Comparison of ENCODE assay signal across 8 cellular contexts in the genomic region with DNA sequence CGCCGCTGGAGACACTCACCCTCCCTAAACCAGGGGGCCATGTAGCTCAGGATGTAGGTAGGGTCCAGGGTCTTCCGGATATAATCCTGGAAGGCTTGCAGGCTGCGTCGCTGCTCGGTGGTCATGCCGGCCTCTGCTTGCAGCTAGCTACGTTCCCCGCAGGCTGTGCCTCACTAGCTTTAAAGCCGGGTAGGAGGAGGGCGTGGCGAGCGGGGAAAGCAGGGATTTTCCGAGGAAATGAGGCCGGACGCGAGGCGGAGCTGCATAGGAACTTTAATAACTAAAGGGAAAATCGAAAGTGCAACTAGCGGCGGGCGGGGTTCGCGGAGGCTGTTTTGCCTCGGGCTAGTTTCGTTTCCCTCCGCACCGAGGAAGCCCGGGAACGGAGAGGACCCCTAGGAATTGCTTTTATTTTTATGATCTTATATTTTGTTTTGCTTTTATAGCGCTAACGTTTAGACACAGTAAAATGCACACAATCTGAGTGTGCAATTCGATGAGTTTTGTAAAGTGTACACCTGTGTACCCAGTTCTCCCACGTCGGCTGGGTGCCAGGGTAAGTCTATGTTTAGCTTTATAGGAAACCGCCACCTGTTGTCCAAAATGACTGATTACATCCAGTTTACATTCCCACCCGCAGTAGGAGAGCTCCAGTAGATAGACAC. TPM values are rescaled to one million over a fixed set of nuclear protein-coding genes. Genes with fewer than 3 reads are reported as not detected.
DNase-seq lines count a peak whose midpoint lies in the region; ATAC-seq and TF ChIP-seq lines count a peak whose summit lies in the region.

RIGI (minus strand) TSS at position 155 of the 665 bp plus-strand sequence; CDS start at position 125, 30 bp downstream.

- H3K4me1 ChIP-seq in ectodermal cell (ENCODE audit: control insufficient read depth, insufficient read depth, low read length) (no peaks in the 10 kb centered on the region), lung (ENCODE audit: control insufficient read depth in 2 of 2, insufficient read depth in 2 of 2, low read length in 2 of 2) (peaks cover 4 to 17% of the 10 kb centered on the region in 2 donors)

- no peaks in the 10 kb centered on the region for H3K27me3 ChIP-seq in ectodermal cell (ENCODE audit: control insufficient read depth, insufficient read depth, low read length, poor library complexity, severe bottlenecking)
- no peaks in the 10 kb centered on the region for H3K27me3 ChIP-seq in lung (ENCODE audit: control insufficient read depth, insufficient read depth)

- DNase-seq in NCI-H69 (lab: John Stamatoyannopoulos, UW) (peak; percentile 96), lung (ENCODE audit: low spot score) (peak; percentile 95)
- peak; percentile 89 for DNase-seq in activated CD4-positive, alpha-beta memory T cell treated with anti-CD3 and anti-CD28 coated beads for 36 hours
- DNase-seq in stimulated activated CD4-positive, alpha-beta T cell treated with anti-CD3 and anti-CD28 coated beads, TNF-alpha, amount 100 ng/mL, for 4 hours (ENCODE audit: low read depth in 3 of 3): peak; percentile 40 to 72 (median 71)

- H3K4me1 Mint-ChIP-seq in activated CD4-positive, alpha-beta memory T cell treated with anti-CD3 and anti-CD28 coated beads for 36 hours (ENCODE audit: low read depth): peaks cover 41% of the 10 kb centered on the region

- H3K36me3 Mint-ChIP-seq in activated CD4-positive, alpha-beta memory T cell treated with anti-CD3 and anti-CD28 coated beads for 36 hours: peaks cover 25% of the 10 kb centered on the region

- peaks cover 3% of the 10 kb centered on the region for H3K9me3 ChIP-seq in ectodermal cell (ENCODE audit: control insufficient read depth, low read length)
- no peaks in the 10 kb centered on the region for H3K9me3 ChIP-seq in lung (ENCODE audit: control insufficient read depth in 2 of 2, insufficient read depth in 1 of 2, low read length in 1 of 2)

- H3K4me3 Mint-ChIP-seq in activated CD4-positive, alpha-beta memory T cell treated with anti-CD3 and anti-CD28 coated beads for 36 hours: peak within 1 kb of the TSS; percentile 82

- H3K27ac ChIP-seq in C4-2B (peak within 1 kb of the TSS; percentile 63), ectodermal cell (ENCODE audit: insufficient read depth, low read depth, low read length, poor library complexity, severe bottlenecking) (no peak within 1 kb of the TSS), lung (ENCODE audit: low read depth in 1 of 2, low read length in 1 of 2) (peak within 1 kb of the TSS; percentile 46 to 92)

- ATAC-seq in GM19324 (IDR thresholded peaks at IDR 0.05; ENCODE audit: low FRiP score, unreplicated experiment) (peak; percentile 78), HG03469 (IDR thresholded peaks at IDR 0.05; ENCODE audit: unreplicated experiment) (peak; percentile 53), lung (ENCODE audit: insufficient read depth, low FRiP score) (peak; percentile 92)

- H3K36me3 ChIP-seq in ectodermal cell (ENCODE audit: control insufficient read depth, insufficient read depth, low read length) (no peaks in the 10 kb centered on the region), lung (ENCODE audit: control insufficient read depth in 2 of 2, insufficient read depth in 2 of 2, low read length in 2 of 2) (peaks cover 0 to 1% of the 10 kb centered on the region in 2 donors)

- peaks cover 12% of the 10 kb centered on the region for H3K9me3 Mint-ChIP-seq in activated CD4-positive, alpha-beta memory T cell treated with anti-CD3 and anti-CD28 coated beads for 36 hours

- no peaks in the 10 kb centered on the region for H3K27me3 Mint-ChIP-seq in activated CD4-positive, alpha-beta memory T cell treated with anti-CD3 and anti-CD28 coated beads for 36 hours

- H3K4me3 ChIP-seq in ectodermal cell (ENCODE audit: insufficient read depth, low read depth, low read length) (peak within 1 kb of the TSS; percentile 53), lung (peak within 1 kb of the TSS; percentile 69)

- TF ChIP-seq CTCF in C4-2B (conservative IDR thresholded peaks at IDR 0.05) (peak; percentile 83), lung (IDR thresholded peaks at IDR 0.05; ENCODE audit: control extremely low read depth, extremely low read depth) (peak; percentile 31)

- intact Hi-C loops in activated CD4-positive, alpha-beta memory T cell treated with anti-CD3 and anti-CD28 coated beads for 36 hours (cut with micrococcal nuclease): loop anchor here (1.0 kb wide), 4 partner anchors 25 to 147 kb away; partner anchors contain the start of gene ACO1

- CTCF ChIA-PET in activated CD4-positive, alpha-beta memory T cell treated with anti-CD3 and anti-CD28 coated beads for 36 hours (lab: Charles Lee): interaction anchor here (0.6 to 2.9 kb wide), 12 partner anchors 9 to 147 kb away, joined by 3 to 37 read pairs (median 4); partner anchors contain the start of genes ACO1 and NDUFB6

- POLR2A ChIA-PET in activated CD4-positive, alpha-beta memory T cell treated with anti-CD3 and anti-CD28 coated beads for 36 hours (lab: Charles Lee): interaction anchor here (0.6 to 2.1 kb wide), 3 partner anchors 25 to 147 kb away, joined by 3 to 31 read pairs (median 6); partner anchors contain the start of genes NDUFB6, SMIM27 and TOPORS

- 1% methylated on average over 35 to 37 of the region's 37 CpGs for WGBS in ectodermal cell, 2 experiments
- WGBS in lung, 2 donors: 0 to 1% methylated on average over 37 of the region's 37 CpGs

- H3K27ac Mint-ChIP-seq in activated CD4-positive, alpha-beta memory T cell treated with anti-CD3 and anti-CD28 coated beads for 36 hours: peak within 1 kb of the TSS; percentile 81

RNA-seq across cellular contexts. Expression of gene RIGI, which starts in this region (rescaled TPM):
- total RNA-seq in activated CD4-positive, alpha-beta memory T cell treated with anti-CD3 and anti-CD28 coated beads for 36 hours: 10 to 100 TPM; 10.6 to 11.7 TPM
- 5.7 TPM for polyA plus RNA-seq in ectodermal cell (2013, experiment 1 of 4)
- 5.8 TPM for polyA plus RNA-seq in ectodermal cell (2013, experiment 2 of 4)
- polyA plus RNA-seq in ectodermal cell (2013, experiment 3 of 4): 4.6 TPM
- polyA plus RNA-seq in ectodermal cell (2013, experiment 4 of 4): 4.5 TPM
- 10 to 100 TPM in 1 of 2 donors, 1 to 10 TPM in 1; 8.5 to 17.9 TPM for total RNA-seq in lung
- 1 to 10 TPM; 4.8 to 9.2 TPM for polyA plus RNA-seq in lung
